Comparison of ENCODE assay signal across 26 cellular contexts in genomic region chrX:12779534-12779933, GRCh38. TPM values are rescaled to one million over a fixed set of nuclear protein-coding genes. Genes with fewer than 3 reads are reported as not detected.
DNase-seq lines count a peak whose midpoint lies in the region; ATAC-seq, FAIRE-seq and TF ChIP-seq lines count a peak whose summit lies in the region.
"Had no signal": no experiment of that assay in that cellular context is flagged by ENCODE, and none has a peak within 500 bp of the region (broad histone marks: within the 10 kb centered on the region; RNA-seq: fewer than 3 reads in every experiment).

No MANE protein-coding gene starts in this region.

- no peaks in the 10 kb centered on the region for H3K36me3 Mint-ChIP-seq in activated CD4-positive, alpha-beta memory T cell treated with anti-CD3 and anti-CD28 coated beads, Interleukin-2, amount 10 ng/mL, durations not matched to agents 7 days and 5 days (ENCODE audit: low read depth)
- H3K36me3 Mint-ChIP-seq in activated T-helper 2 cell treated with anti-CD3 and anti-CD28 coated beads, Interferon-gamma antibody, Interleukin-2, Interleukin-4, amounts not matched to agents 10 μg/mL and 5 μg/mL and 100 μg/mL, durations not matched to agents 14 hours and 24 hours and 36 hours (ENCODE audit: low read depth), result no peaks in the 10 kb centered on the region
- H3K36me3 Mint-ChIP-seq: CD8-positive, alpha-beta memory T cell had no signal

- POLR2A ChIA-PET in activated CD4-positive, alpha-beta memory T cell treated with anti-CD3 and anti-CD28 coated beads, Interleukin-2, amount 10 ng/mL, durations not matched to agents 7 days and 5 days (lab: Charles Lee), result no interaction called here

- TF ChIP-seq CTCF in fibroblast of pulmonary artery (IDR thresholded peaks at IDR 0.05; ENCODE audit: low read length, missing control alignments), result no peak

- no peak for TF ChIP-seq POLR2A in GM12892 (IDR thresholded peaks at IDR 0.05; ENCODE audit: low read depth, low read length)

- no peaks in the 10 kb centered on the region for H3K4me1 Mint-ChIP-seq in activated CD4-positive, alpha-beta memory T cell treated with anti-CD3 and anti-CD28 coated beads, Interleukin-2, amount 10 ng/mL, durations not matched to agents 7 days and 5 days
- H3K4me1 Mint-ChIP-seq in activated T-helper 2 cell treated with anti-CD3 and anti-CD28 coated beads, Interferon-gamma antibody, Interleukin-2, Interleukin-4, amounts not matched to agents 10 μg/mL and 5 μg/mL and 100 μg/mL, durations not matched to agents 14 hours and 24 hours and 36 hours (ENCODE audit: low read depth), result no peaks in the 10 kb centered on the region
- H3K4me1 Mint-ChIP-seq: activated CD4-positive, alpha-beta T cell treated with anti-CD3 and anti-CD28 coated beads for 36 hours; CD8-positive, alpha-beta memory T cell; nephron had no signal

- DNase-seq in HuH-7 (ENCODE audit: low spot score), result peak; percentile 5
- DNase-seq in fibroblast of pulmonary artery (ENCODE audit: low read depth), result peak; percentile 40
- no peak for DNase-seq in left lobe of liver (ENCODE audit: low spot score)
- no peak for DNase-seq in activated CD4-positive, alpha-beta memory T cell treated with anti-CD3 and anti-CD28 coated beads, Interleukin-2, amount 10 ng/mL, durations not matched to agents 7 days and 5 days
- DNase-seq in GM12892 (ENCODE audit: insufficient read length), result no peak
- DNase-seq in midbrain (lab: John Stamatoyannopoulos, UW), result no peak
- no peak for DNase-seq in activated T-helper 2 cell treated with anti-CD3 and anti-CD28 coated beads, Interferon-gamma antibody, Interleukin-2, Interleukin-4, amounts not matched to agents 10 μg/mL and 5 μg/mL and 100 μg/mL, durations not matched to agents 14 hours and 24 hours and 36 hours (ENCODE audit: low spot score)
- DNase-seq: activated CD4-positive, alpha-beta T cell treated with anti-CD3 and anti-CD28 coated beads for 36 hours; activated T-cell treated with anti-CD3 and anti-CD28 coated beads, Interleukin-2, amount 50 U/mL, for 24 hours; CD8-positive, alpha-beta memory T cell; DMS79 treated with DMSO at 0.1 percent for 48 hours; gastrocnemius medialis; left cardiac atrium; NCI-H1092 treated with DMSO at 0.1 percent for 48 hours; NCI-H2029 treated with DMSO at 0.1 percent for 48 hours; NCI-H226; NCI-H748 treated with DMSO at 0.1 percent for 48 hours; stimulated activated CD4-positive, alpha-beta T cell treated with anti-CD3 and anti-CD28 coated beads, Interleukin-12 subunit alpha, Interleukin-12 subunit beta, amount 100 ng/mL, for 4 hours; stimulated activated naive CD4-positive, alpha-beta T cell treated with Interleukin-2 at 50 U/mL for 16 hours; T-helper 2 cell had no signal

- FAIRE-seq in GM12892 (lab: Jason Lieb, UNC), result no peak
- FAIRE-seq: H54 had no signal

- peak; percentile 70 for ATAC-seq in left lobe of liver
- ATAC-seq: activated CD4-positive, alpha-beta T cell treated with anti-CD3 and anti-CD28 coated beads for 36 hours; gastrocnemius medialis; left cardiac atrium; SK-N-SH treated with all-trans-retinoic acid at 6 μM for 48 hours had no signal

- intact Hi-C loops in activated T-helper 2 cell treated with anti-CD3 and anti-CD28 coated beads, Interferon-gamma antibody, Interleukin-2, Interleukin-4, amounts not matched to agents 10 μg/mL and 5 μg/mL and 100 μg/mL, durations not matched to agents 14 hours and 24 hours and 36 hours (cut with micrococcal nuclease), result no loop called here

- peaks cover 5% of the 10 kb centered on the region for H3K27me3 Mint-ChIP-seq in activated CD4-positive, alpha-beta memory T cell treated with anti-CD3 and anti-CD28 coated beads, Interleukin-2, amount 10 ng/mL, durations not matched to agents 7 days and 5 days
- peaks cover 14% of the 10 kb centered on the region for H3K27me3 Mint-ChIP-seq in activated T-helper 2 cell treated with anti-CD3 and anti-CD28 coated beads, Interferon-gamma antibody, Interleukin-2, Interleukin-4, amounts not matched to agents 10 μg/mL and 5 μg/mL and 100 μg/mL, durations not matched to agents 14 hours and 24 hours and 36 hours (ENCODE audit: low read depth)
- H3K27me3 Mint-ChIP-seq: activated CD4-positive, alpha-beta T cell treated with anti-CD3 and anti-CD28 coated beads for 36 hours had no signal

- no peaks in the 10 kb centered on the region for H3K9me3 Mint-ChIP-seq in activated CD4-positive, alpha-beta memory T cell treated with anti-CD3 and anti-CD28 coated beads, Interleukin-2, amount 10 ng/mL, durations not matched to agents 7 days and 5 days
- H3K9me3 Mint-ChIP-seq in activated T-helper 2 cell treated with anti-CD3 and anti-CD28 coated beads, Interferon-gamma antibody, Interleukin-2, Interleukin-4, amounts not matched to agents 10 μg/mL and 5 μg/mL and 100 μg/mL, durations not matched to agents 14 hours and 24 hours and 36 hours, result no peaks in the 10 kb centered on the region
- H3K9me3 Mint-ChIP-seq: activated T-cell treated with anti-CD3 and anti-CD28 coated beads, Interleukin-2, amount 50 U/mL, for 24 hours; CD8-positive, alpha-beta memory T cell had no signal

- H3K27ac Mint-ChIP-seq in activated CD4-positive, alpha-beta memory T cell treated with anti-CD3 and anti-CD28 coated beads, Interleukin-2, amount 10 ng/mL, durations not matched to agents 7 days and 5 days, result no peak overlapping the region
- H3K27ac Mint-ChIP-seq in activated T-helper 2 cell treated with anti-CD3 and anti-CD28 coated beads, Interferon-gamma antibody, Interleukin-2, Interleukin-4, amounts not matched to agents 10 μg/mL and 5 μg/mL and 100 μg/mL, durations not matched to agents 14 hours and 24 hours and 36 hours, result no peak overlapping the region
- H3K27ac Mint-ChIP-seq: activated CD4-positive, alpha-beta T cell treated with anti-CD3 and anti-CD28 coated beads for 36 hours; activated T-cell treated with anti-CD3 and anti-CD28 coated beads, Interleukin-2, amount 50 U/mL, for 24 hours; CD8-positive, alpha-beta memory T cell had no signal

- H3K4me3 Mint-ChIP-seq in activated CD4-positive, alpha-beta memory T cell treated with anti-CD3 and anti-CD28 coated beads, Interleukin-2, amount 10 ng/mL, durations not matched to agents 7 days and 5 days, result no peak overlapping the region
- no peak overlapping the region for H3K4me3 Mint-ChIP-seq in activated T-helper 2 cell treated with anti-CD3 and anti-CD28 coated beads, Interferon-gamma antibody, Interleukin-2, Interleukin-4, amounts not matched to agents 10 μg/mL and 5 μg/mL and 100 μg/mL, durations not matched to agents 14 hours and 24 hours and 36 hours (ENCODE audit: low read depth)
- H3K4me3 Mint-ChIP-seq: activated CD4-positive, alpha-beta T cell treated with anti-CD3 and anti-CD28 coated beads for 36 hours; activated T-cell treated with anti-CD3 and anti-CD28 coated beads, Interleukin-2, amount 50 U/mL, for 24 hours; CD8-positive, alpha-beta memory T cell; nephron had no signal

- CTCF ChIA-PET in activated CD4-positive, alpha-beta memory T cell treated with anti-CD3 and anti-CD28 coated beads, Interleukin-2, amount 10 ng/mL, durations not matched to agents 7 days and 5 days (lab: Charles Lee), result interaction anchor here (5.6 kb wide), 1 partner anchor 8 kb away, joined by 43 read pairs; no protein-coding TSS in a partner anchor

- no peak overlapping the region for H3K4me3 ChIP-seq in fibroblast of pulmonary artery (replicated peaks; ENCODE audit: low read depth, low read length)
- H3K4me3 ChIP-seq: esophagus muscularis mucosa, gastrocnemius medialis, thoracic aorta, vagina had no signal

RNA-seq across cellular contexts. Expression of gene PRPS2, which starts 11.7 kb away (rescaled TPM):
- 13.6 TPM for total RNA-seq in left lobe of liver
- total RNA-seq in activated CD4-positive, alpha-beta memory T cell treated with anti-CD3 and anti-CD28 coated beads, Interleukin-2, amount 10 ng/mL, durations not matched to agents 7 days and 5 days, result 10 to 100 TPM; 64.6 to 66.9 TPM
- polyA plus RNA-seq in GM12892 (2012; ENCODE audit: missing spikeins), result 58.9 TPM
- total RNA-seq in activated T-helper 2 cell treated with anti-CD3 and anti-CD28 coated beads, Interferon-gamma antibody, Interleukin-2, Interleukin-4, amounts not matched to agents 10 μg/mL and 5 μg/mL and 100 μg/mL, durations not matched to agents 14 hours and 24 hours and 36 hours, result 91.8 and 96.5 TPM in 2 replicates

Comparison
In these comparisons a context has a peak if more than half of its experiments do, and no peak if none do; other contexts are left out.
1. DNase-seq: peak in HuH-7 (single experiment) and fibroblast of pulmonary artery (single experiment); none in left lobe of liver (single experiment), activated CD4-positive, alpha-beta memory T cell treated with anti-CD3 and anti-CD28 coated beads, Interleukin-2, amount 10 ng/mL, durations not matched to agents 7 days and 5 days (single experiment), GM12892 (single experiment), midbrain (single experiment) and activated T-helper 2 cell treated with anti-CD3 and anti-CD28 coated beads, Interferon-gamma antibody, Interleukin-2, Interleukin-4, amounts not matched to agents 10 μg/mL and 5 μg/mL and 100 μg/mL, durations not matched to agents 14 hours and 24 hours and 36 hours (single experiment).